In genomic region chr13:71030789-71031188, GRCh38 we compare ENCODE assay signal across 28 cellular contexts.
DNase-seq lines count a peak whose midpoint lies in the region; ATAC-seq, FAIRE-seq and TF ChIP-seq lines count a peak whose summit lies in the region.
"Had no signal": no experiment of that assay in that cellular context is flagged by ENCODE, and none has a peak within 500 bp of the region (broad histone marks: within the 10 kb centered on the region; RNA-seq: fewer than 3 reads in every experiment).

No MANE protein-coding gene starts in this region.

- H4K5ac ChIP-seq in mesendoderm (ENCODE audit: low read length), result no peak overlapping the region

- BruUV-seq in HepG2 (replicated peaks; lab: Mats Ljungman, UMichigan), result no TSS peak

- H3K23ac ChIP-seq in mesendoderm (ENCODE audit: low read length), result no peak overlapping the region

- FAIRE-seq in HepG2 (lab: Jason Lieb, UNC), result peak; percentile 73
- FAIRE-seq: GM19239, H54 had no signal

- no peak overlapping the region for H3K56ac ChIP-seq in mesendoderm (ENCODE audit: low read length)

- H3K4me3 Mint-ChIP-seq in WTC11, result no peak overlapping the region
- H3K4me3 Mint-ChIP-seq: CD14-positive monocyte; CD8-positive, alpha-beta memory T cell had no signal

- POLR2A ChIA-PET in HepG2 (lab: Yijun Ruan, JAX) (no interaction called here), WTC11 (lab: Charles Lee) (interaction anchor here (0.6 kb wide), 1 partner anchor 85 kb away, joined by 3 read pairs; no protein-coding TSS in a partner anchor)

- no peak overlapping the region for H3K27ac Mint-ChIP-seq in WTC11
- H3K27ac Mint-ChIP-seq: CD14-positive monocyte; CD8-positive, alpha-beta memory T cell had no signal

- H3K27me3 ChIP-seq in HepG2 (ENCODE audit: control insufficient read depth in 1 of 2, insufficient read depth in 2 of 2, low read length in 2 of 2), result no peaks in the 10 kb centered on the region
- H3K27me3 ChIP-seq in right lobe of liver, result no peaks in the 10 kb centered on the region
- no peaks in the 10 kb centered on the region for H3K27me3 ChIP-seq in mesendoderm (ENCODE audit: insufficient read depth, low read length, poor library complexity)
- peaks cover 6% of the 10 kb centered on the region for H3K27me3 ChIP-seq in gastroesophageal sphincter
- H3K27me3 ChIP-seq: BE2C had no signal

- TF ChIP-seq CTCF in HepG2 (CRISPR knock-in tag; IDR thresholded peaks at IDR 0.05), result no peak
- no peak for TF ChIP-seq CTCF in right lobe of liver (IDR thresholded peaks at IDR 0.05)
- no peak for TF ChIP-seq CTCF in WTC11 (IDR thresholded peaks at IDR 0.05)
- TF ChIP-seq CTCF in gastroesophageal sphincter (IDR thresholded peaks at IDR 0.05), result no peak

- peak overlapping the region; percentile 61 for H3K4me2 ChIP-seq in HepG2 (ENCODE audit: low read depth, low read length)
- H3K4me2 ChIP-seq in mesendoderm (ENCODE audit: low read length), result no peak overlapping the region
- H3K4me2 ChIP-seq: PC-9 had no signal

- no peak overlapping the region for H2BK120ac ChIP-seq in mesendoderm (ENCODE audit: low read depth, low read length)

- peak in 1 of 2 experiments; percentile 64; a peak in 2 of 4 replicates for TF ChIP-seq EP300 in HepG2 (IDR thresholded peaks at IDR 0.05; ENCODE audit: low read depth in 2 of 2, low read length in 2 of 2)
- no peak for TF ChIP-seq EP300 in HepG2 (CRISPR knock-in tag; IDR thresholded peaks at IDR 0.05; ENCODE audit: borderline replicate concordance)
- no peak for TF ChIP-seq EP300 in gastroesophageal sphincter (IDR thresholded peaks at IDR 0.05)

- H3K9me3 Mint-ChIP-seq in WTC11, result peaks cover 45% of the 10 kb centered on the region

- no peak overlapping the region for H2AFZ ChIP-seq in HepG2 (ENCODE audit: low read length)
- H2AFZ ChIP-seq: PC-9 had no signal

- ATAC-seq in HepG2, result peak; percentile 96
- ATAC-seq in right lobe of liver, result no peak
- ATAC-seq in WTC11, result peak; percentile 60
- no peak for ATAC-seq in gastroesophageal sphincter

- CTCF ChIA-PET in HepG2 (lab: Yijun Ruan, JAX; ENCODE audit: low intra/inter-chr PET ratio, low total read pairs), result no interaction called here
- CTCF ChIA-PET in WTC11 (lab: Charles Lee), result no interaction called here

- H3K4me1 ChIP-seq in HepG2 (ENCODE audit: insufficient read depth, low read length) (peaks cover 21% of the 10 kb centered on the region), right lobe of liver (no peaks in the 10 kb centered on the region), mesendoderm (ENCODE audit: control insufficient read depth, low read depth, low read length) (no peaks in the 10 kb centered on the region), gastroesophageal sphincter (no peaks in the 10 kb centered on the region)
- H3K4me1 ChIP-seq: BE2C had no signal

- H3K36me3 ChIP-seq in HepG2 (replicated peaks in 1 of 2; ENCODE audit: control insufficient read depth in 1 of 2, insufficient read depth in 2 of 2, low read length in 2 of 2) (no peaks in the 10 kb centered on the region), right lobe of liver (no peaks in the 10 kb centered on the region), mesendoderm (ENCODE audit: control insufficient read depth, insufficient read depth, low read length) (no peaks in the 10 kb centered on the region), gastroesophageal sphincter (no peaks in the 10 kb centered on the region)
- H3K36me3 ChIP-seq: BE2C had no signal

- H3K4ac ChIP-seq in mesendoderm (ENCODE audit: low read depth, low read length), result no peak overlapping the region

- H3K4me3 ChIP-seq in HepG2 (replicated peaks in 1 of 3; ENCODE audit: insufficient read depth in 1 of 3, low read depth in 2 of 3, low read length in 3 of 3) (peak overlapping the region in 2 of 3 experiments; percentile 20 to 29; a peak in 5 of 6 replicates), right lobe of liver (no peak overlapping the region), mesendoderm (ENCODE audit: low read length) (no peak overlapping the region), gastroesophageal sphincter (no peak overlapping the region)
- H3K4me3 ChIP-seq: PC-9, SK-N-MC had no signal

- H3K27ac ChIP-seq in HepG2 (ENCODE audit: extremely low read length, insufficient read depth, low read length), result peak overlapping the region; percentile 25
- H3K27ac ChIP-seq in right lobe of liver, result no peak overlapping the region
- H3K27ac ChIP-seq in mesendoderm (ENCODE audit: low read depth, low read length), result no peak overlapping the region
- H3K27ac ChIP-seq in gastroesophageal sphincter, result no peak overlapping the region
- H3K27ac ChIP-seq: 22Rv1, PC-9, SK-N-MC had no signal

- H3K9ac ChIP-seq in HepG2 (ENCODE audit: insufficient read depth, low read depth, low read length), result no peak overlapping the region
- no peak overlapping the region for H3K9ac ChIP-seq in mesendoderm (ENCODE audit: low read length)

- no peak overlapping the region for H2AK5ac ChIP-seq in mesendoderm (ENCODE audit: low read length)

- no peak overlapping the region for H2BK15ac ChIP-seq in mesendoderm (replicated peaks; ENCODE audit: low read depth)

- DNase-seq in HepG2 (ENCODE audit: low spot score) (peak; percentile 77), right lobe of liver (no peak), WTC11 (ENCODE audit: low spot score) (no peak), mesendoderm (peak; percentile 48), activated gamma-delta T cell treated with Interleukin-2 at 50 U/mL for 16 hours (no peak), HPDE6-E6E7 (ENCODE audit: extremely low spot score) (no peak), EL (no peak)
- DNase-seq: ACHN; BE2C; Calu3; CD8-positive, alpha-beta memory T cell; DMS79 treated with DMSO at 0.1 percent for 48 hours; IMR-90; KG1; MM.1S; NCI-H2029; NCI-H446 treated with DMSO at 0.1 percent for 48 hours; NCI-H526; NCI-H82; NK-92 treated with Interleukin-12 subunit alpha and Interleukin-12 subunit beta, amount 100 ng/mL, for 24 hours; PC-9; SHP77 had no signal

- H3K36me3 Mint-ChIP-seq in WTC11, result peaks cover 44% of the 10 kb centered on the region
- H3K36me3 Mint-ChIP-seq: CD14-positive monocyte; CD8-positive, alpha-beta memory T cell had no signal

- TF ChIP-seq POLR2A in HepG2 (IDR thresholded peaks at IDR 0.05; ENCODE audit: insufficient read depth in 1 of 2, low read depth in 2 of 2, low read length in 2 of 2) (no peak), right lobe of liver (IDR thresholded peaks at IDR 0.05) (no peak), gastroesophageal sphincter (IDR thresholded peaks at IDR 0.05) (no peak)

- in situ Hi-C loops in HepG2 (cut with HindIII; ENCODE audit: extremely low pct_ligation_motif_present, low pct_unique_long_range_greater_than_20kb), result no loop called here

- TF ChIP-seq RAD21 in HepG2 (CRISPR knock-in tag; IDR thresholded peaks at IDR 0.05), result no peak

- no peaks in the 10 kb centered on the region for H3K79me1 ChIP-seq in mesendoderm (ENCODE audit: low read length)

- H2BK5ac ChIP-seq in mesendoderm (ENCODE audit: low read length), result no peak overlapping the region

- H3K4me1 Mint-ChIP-seq in WTC11, result peaks cover 17% of the 10 kb centered on the region
- H3K4me1 Mint-ChIP-seq: CD14-positive monocyte; CD8-positive, alpha-beta memory T cell had no signal

- H4K8ac ChIP-seq in mesendoderm (ENCODE audit: low read depth, low read length), result no peak overlapping the region

- no peak overlapping the region for H3K18ac ChIP-seq in mesendoderm (ENCODE audit: low read length)

- H4K20me1 ChIP-seq in HepG2 (ENCODE audit: insufficient read depth, low read length), result no peaks in the 10 kb centered on the region

- peaks cover 100% of the 10 kb centered on the region for H3K27me3 Mint-ChIP-seq in WTC11 (ENCODE audit: low read depth)

- H3K79me2 ChIP-seq in HepG2 (ENCODE audit: insufficient read depth, low read length) (no peaks in the 10 kb centered on the region), mesendoderm (ENCODE audit: control insufficient read depth, insufficient read depth, low read length) (no peaks in the 10 kb centered on the region)

- intact Hi-C loops in HepG2 (cut with micrococcal nuclease; ENCODE audit: unreplicated experiment), result no loop called here
- intact Hi-C loops in right lobe of liver (cut with DNase I), result no loop called here

- H3K9me3 ChIP-seq in HepG2 (ENCODE audit: low read length), result peaks cover 43% of the 10 kb centered on the region
- H3K9me3 ChIP-seq in right lobe of liver, result no peaks in the 10 kb centered on the region
- peaks cover 0 to 30% (median 0%) of the 10 kb centered on the region in 3 donors for H3K9me3 ChIP-seq in gastroesophageal sphincter
- H3K9me3 ChIP-seq: BE2C had no signal

- WGBS in HepG2 (ENCODE audit: low lambda C conversion rate), result 0% methylated on average over 6 of the region's 6 CpGs
- 24% methylated on average over 6 of the region's 6 CpGs for WGBS in right lobe of liver (ENCODE audit: insufficient coverage, low coverage, low lambda C conversion rate, missing lambda C conversion rate)
- no CpG with 5 or more reads among the region's 6 CpGs for WGBS in mesendoderm (ENCODE audit: extremely low coverage, insufficient coverage, low lambda C conversion rate)
- 29 to 33% methylated on average over 5 to 6 of the region's 6 CpGs for WGBS in gastroesophageal sphincter (ENCODE audit: low coverage in 1 of 2), 2 donors

TF ChIP-seq in HepG2, 621 proteins besides CTCF, POLR2A, EP300 and RAD21 (continues in another document):
- no peak for TF ChIP-seq ZNF263 (CRISPR knock-in tag; IDR thresholded peaks at IDR 0.05)

TF ChIP-seq in WTC11, 78 proteins besides CTCF, POLR2A, EP300 and RAD21 (continues in another document):
- TF ChIP-seq OVOL2 (CRISPR knock-in tag; IDR thresholded peaks at IDR 0.05; ENCODE audit: borderline replicate concordance) (no peak), USF2 (CRISPR knock-in tag; IDR thresholded peaks at IDR 0.05) (no peak), ZBTB21 (CRISPR knock-in tag; IDR thresholded peaks at IDR 0.05; ENCODE audit: borderline replicate concordance) (no peak), PREB (CRISPR knock-in tag; IDR thresholded peaks at IDR 0.05; ENCODE audit: borderline replicate concordance) (no peak), IRF2 (CRISPR knock-in tag; IDR thresholded peaks at IDR 0.05; ENCODE audit: borderline replicate concordance, low read depth) (no peak), FOXK1 (CRISPR knock-in tag; IDR thresholded peaks at IDR 0.05) (no peak)

Comparison
In these comparisons a context has a peak if more than half of its experiments do, and no peak if none do; other contexts are left out.
1. ATAC-seq: peak in HepG2 (single experiment) and WTC11 (single experiment); none in right lobe of liver (0 of 4) and gastroesophageal sphincter (single experiment).
2. DNase-seq: peak in HepG2 (single experiment) and mesendoderm (single experiment); none in right lobe of liver (0 of 3), WTC11 (single experiment), activated gamma-delta T cell treated with Interleukin-2 at 50 U/mL for 16 hours (single experiment), HPDE6-E6E7 (single experiment) and EL (single experiment).
3. H3K4me3 ChIP-seq: peak in HepG2 (2 of 3); none in right lobe of liver (0 of 3), mesendoderm (single experiment) and gastroesophageal sphincter (0 of 2).
4. Of the 50 proteins assayed by ChIP-seq in both HepG2 and WTC11: peak only in HepG2: FOXJ3, FOXP1, FOXP4, TCF7 and ZNF281; only in WTC11: none; in both: none; in neither: 44; mixed calls (peak in some experiments, not most) for 1.